Comparison of ENCODE assay signal across 1 cellular context in the genomic region with DNA sequence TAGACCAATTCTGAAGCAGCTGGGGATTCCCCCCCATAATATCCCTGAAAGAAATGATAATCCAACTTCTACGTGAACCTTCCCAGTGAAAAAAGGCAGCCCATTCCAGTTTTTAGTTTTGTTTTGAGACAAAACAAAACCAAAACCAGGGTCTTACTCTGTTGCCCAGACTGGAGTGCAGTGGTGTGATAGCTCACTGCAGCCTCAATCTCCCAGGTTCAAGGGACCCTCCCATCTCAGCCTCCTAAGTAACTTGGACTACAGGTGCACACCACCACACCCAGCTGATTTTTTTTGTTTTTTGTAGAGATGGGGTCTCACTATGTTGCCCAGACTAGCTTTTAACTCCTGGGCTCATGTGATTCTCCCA.
TF ChIP-seq lines count a peak whose summit lies in the region.

No MANE protein-coding gene starts in this region.

TF ChIP-seq in HepG2, 621 proteins besides CTCF, POLR2A, EP300 and RAD21:
- TF ChIP-seq ZNF121 (CRISPR knock-in tag; IDR thresholded peaks at IDR 0.05) = 0 out of 2 replicates have a peak, but pooled peaks have one; percentile 13
- no peak for TF ChIP-seq EZH2 (conservative IDR thresholded peaks at IDR 0.05; ENCODE audit: low read depth, low read length)
TF ChIP-seq in HepG2: peak in this region for 1.
